1 cellular context compared by ENCODE assay signal in the genomic region with DNA sequence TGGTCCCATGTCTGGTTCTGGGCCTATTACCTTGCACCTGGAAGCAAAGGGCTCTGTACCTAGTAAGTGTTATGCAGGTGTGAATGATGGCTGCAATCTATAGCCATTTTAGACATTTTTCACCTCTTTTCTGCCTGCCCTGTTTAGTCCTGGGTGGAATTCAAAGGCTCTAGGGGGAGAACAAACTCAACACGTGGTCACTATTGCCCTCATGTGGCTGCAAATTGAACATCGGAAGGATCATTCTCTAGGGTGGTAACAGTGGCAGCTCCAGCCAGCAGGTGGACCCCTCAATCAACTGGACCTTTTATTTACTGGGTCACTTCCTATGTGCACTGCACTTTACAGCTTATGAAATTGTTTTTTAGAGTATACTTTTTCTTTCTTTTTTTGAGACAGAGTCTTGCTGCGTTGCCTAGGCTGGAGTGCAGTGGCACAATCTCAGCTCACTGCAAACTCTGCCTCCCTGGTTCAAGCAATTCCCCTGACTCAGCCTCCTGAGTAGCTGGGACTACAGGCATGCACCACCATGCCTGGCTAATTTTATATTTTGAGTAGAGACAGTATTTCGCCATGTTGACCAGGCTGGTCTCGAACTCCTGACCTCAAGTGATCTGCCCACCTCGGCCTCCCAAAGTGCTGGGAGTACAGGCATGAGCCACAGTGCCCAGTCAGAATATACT.
TF ChIP-seq lines count a peak whose summit lies in the region.
"Not testable (repeated sequence)": the region's sequence is repeated elsewhere in the genome, so short reads cannot be mapped to it uniquely, and the experiment has no call there.

No MANE protein-coding gene starts in this region.

TF ChIP-seq in HepG2, 621 proteins besides CTCF, POLR2A, EP300 and RAD21 (continues in another document):
- peak; percentile 87 for TF ChIP-seq TEAD3 (CRISPR knock-in tag; optimal IDR thresholded peaks at IDR 0.05; ENCODE audit: borderline replicate concordance)
- peak; percentile 87 for TF ChIP-seq KDM3A (CRISPR knock-in tag; IDR thresholded peaks at IDR 0.05; ENCODE audit: low read depth)
- TF ChIP-seq, protein P1, sequence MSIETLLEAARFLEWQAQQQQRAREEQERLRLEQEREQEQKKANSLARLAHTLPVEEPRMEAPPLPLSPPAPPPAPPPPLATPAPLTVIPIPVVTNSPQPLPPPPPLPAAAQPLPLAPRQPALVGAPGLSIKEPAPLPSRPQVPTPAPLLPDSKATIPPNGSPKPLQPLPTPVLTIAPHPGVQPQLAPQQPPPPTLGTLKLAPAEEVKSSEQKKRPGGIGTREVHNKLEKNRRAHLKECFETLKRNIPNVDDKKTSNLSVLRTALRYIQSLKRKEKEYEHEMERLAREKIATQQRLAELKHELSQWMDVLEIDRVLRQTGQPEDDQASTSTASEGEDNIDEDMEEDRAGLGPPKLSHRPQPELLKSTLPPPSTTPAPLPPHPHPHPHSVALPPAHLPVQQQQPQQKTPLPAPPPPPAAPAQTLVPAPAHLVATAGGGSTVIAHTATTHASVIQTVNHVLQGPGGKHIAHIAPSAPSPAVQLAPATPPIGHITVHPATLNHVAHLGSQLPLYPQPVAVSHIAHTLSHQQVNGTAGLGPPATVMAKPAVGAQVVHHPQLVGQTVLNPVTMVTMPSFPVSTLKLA (IDR thresholded peaks at IDR 0.05), result peak; percentile 95
- TF ChIP-seq, protein P2, sequence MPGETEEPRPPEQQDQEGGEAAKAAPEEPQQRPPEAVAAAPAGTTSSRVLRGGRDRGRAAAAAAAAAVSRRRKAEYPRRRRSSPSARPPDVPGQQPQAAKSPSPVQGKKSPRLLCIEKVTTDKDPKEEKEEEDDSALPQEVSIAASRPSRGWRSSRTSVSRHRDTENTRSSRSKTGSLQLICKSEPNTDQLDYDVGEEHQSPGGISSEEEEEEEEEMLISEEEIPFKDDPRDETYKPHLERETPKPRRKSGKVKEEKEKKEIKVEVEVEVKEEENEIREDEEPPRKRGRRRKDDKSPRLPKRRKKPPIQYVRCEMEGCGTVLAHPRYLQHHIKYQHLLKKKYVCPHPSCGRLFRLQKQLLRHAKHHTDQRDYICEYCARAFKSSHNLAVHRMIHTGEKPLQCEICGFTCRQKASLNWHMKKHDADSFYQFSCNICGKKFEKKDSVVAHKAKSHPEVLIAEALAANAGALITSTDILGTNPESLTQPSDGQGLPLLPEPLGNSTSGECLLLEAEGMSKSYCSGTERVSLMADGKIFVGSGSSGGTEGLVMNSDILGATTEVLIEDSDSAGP (CRISPR knock-in tag; IDR thresholded peaks at IDR 0.05; ENCODE audit: borderline replicate concordance), result peak; percentile 24; the same call in 1 of the 2 replicates
- peak; percentile 44 for TF ChIP-seq ZFX (CRISPR knock-in tag; IDR thresholded peaks at IDR 0.05; ENCODE audit: low read depth)
- peak; percentile 70; the same call in 1 of the 2 replicates for TF ChIP-seq FOXK1 (CRISPR knock-in tag; IDR thresholded peaks at IDR 0.05; ENCODE audit: borderline replicate concordance, low read depth)
- peak; percentile 80; the same call in 1 of the 2 replicates for TF ChIP-seq CBX5 (CRISPR knock-in tag; IDR thresholded peaks at IDR 0.05; ENCODE audit: borderline replicate concordance)
- 0 out of 2 replicates have a peak, but pooled peaks have one; percentile 12 for TF ChIP-seq BHLHE40 (IDR thresholded peaks at IDR 0.05; ENCODE audit: low read length)
- peak; percentile 87; the same call in 1 of the 2 replicates for TF ChIP-seq ZNF331 (CRISPR knock-in tag; IDR thresholded peaks at IDR 0.05)
- peak; percentile 65; the same call in 1 of the 2 replicates for TF ChIP-seq SIX4 (CRISPR knock-in tag; IDR thresholded peaks at IDR 0.05)
- TF ChIP-seq ZNF224 (CRISPR knock-in tag; IDR thresholded peaks at IDR 0.05), result 0 out of 2 replicates have a peak, but pooled peaks have one; percentile 3
- peak; percentile 34; the same call in 1 of the 2 replicates for TF ChIP-seq NFKBIZ (CRISPR knock-in tag; IDR thresholded peaks at IDR 0.05)
- peak; percentile 75; the same call in 1 of the 2 replicates for TF ChIP-seq ZNF614 (CRISPR knock-in tag; IDR thresholded peaks at IDR 0.05; ENCODE audit: borderline replicate concordance)
- TF ChIP-seq LCORL, SOX13 (IDR thresholded peaks at IDR 0.05): not testable (repeated sequence)
- TF ChIP-seq LCORL (CRISPR knock-in tag; IDR thresholded peaks at IDR 0.05), result peak; percentile 73
- TF ChIP-seq, protein P3, sequence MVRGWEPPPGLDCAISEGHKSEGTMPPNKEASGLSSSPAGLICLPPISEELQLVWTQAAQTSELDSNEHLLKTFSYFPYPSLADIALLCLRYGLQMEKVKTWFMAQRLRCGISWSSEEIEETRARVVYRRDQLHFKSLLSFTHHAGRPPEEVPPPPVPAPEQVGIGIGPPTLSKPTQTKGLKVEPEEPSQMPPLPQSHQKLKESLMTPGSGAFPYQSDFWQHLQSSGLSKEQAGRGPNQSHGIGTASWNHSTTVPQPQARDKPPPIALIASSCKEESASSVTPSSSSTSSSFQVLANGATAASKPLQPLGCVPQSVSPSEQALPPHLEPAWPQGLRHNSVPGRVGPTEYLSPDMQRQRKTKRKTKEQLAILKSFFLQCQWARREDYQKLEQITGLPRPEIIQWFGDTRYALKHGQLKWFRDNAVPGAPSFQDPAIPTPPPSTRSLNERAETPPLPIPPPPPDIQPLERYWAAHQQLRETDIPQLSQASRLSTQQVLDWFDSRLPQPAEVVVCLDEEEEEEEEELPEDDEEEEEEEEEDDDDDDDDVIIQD (CRISPR knock-in tag; IDR thresholded peaks at IDR 0.05; ENCODE audit: low read depth), result peak; percentile 71; the same call in 1 of the 2 replicates
- TF ChIP-seq RFX3 (CRISPR knock-in tag; IDR thresholded peaks at IDR 0.05), result 0 out of 2 replicates have a peak, but pooled peaks have one; percentile 40
- peak; percentile 72; the same call in 1 of the 2 replicates for TF ChIP-seq RFXANK (CRISPR knock-in tag; IDR thresholded peaks at IDR 0.05)
- peak; percentile 58; the same call in 1 of the 2 replicates for TF ChIP-seq ZNF746 (CRISPR knock-in tag; IDR thresholded peaks at IDR 0.05)
- 0 out of 2 replicates have a peak, but pooled peaks have one; percentile 23 for TF ChIP-seq ZNF335 (CRISPR knock-in tag; IDR thresholded peaks at IDR 0.05)
- 0 out of 2 replicates have a peak, but pooled peaks have one; percentile 43 for TF ChIP-seq ZNF792 (CRISPR knock-in tag; IDR thresholded peaks at IDR 0.05)
- peak; percentile 68; the same call in 1 of the 2 replicates for TF ChIP-seq ZNF556 (CRISPR knock-in tag; IDR thresholded peaks at IDR 0.05; ENCODE audit: borderline replicate concordance)
- peak; percentile 41; the same call in 1 of the 2 replicates for TF ChIP-seq ZNF605 (CRISPR knock-in tag; IDR thresholded peaks at IDR 0.05)
- 0 out of 4 replicates have a peak, but pooled peaks of 1 of the 2 experiments have one; percentile 38 for TF ChIP-seq SOX13 (CRISPR knock-in tag; conservative IDR thresholded peaks at IDR 0.05 in 1 of 2, IDR thresholded peaks at IDR 0.05 in 1 of 2)
- TF ChIP-seq YEATS2 (CRISPR knock-in tag; IDR thresholded peaks at IDR 0.05; ENCODE audit: borderline replicate concordance), result peak; percentile 73; the same call in 1 of the 2 replicates
- TF ChIP-seq FOXC1 (CRISPR knock-in tag; IDR thresholded peaks at IDR 0.05; ENCODE audit: borderline replicate concordance), result peak; percentile 56; the same call in 1 of the 2 replicates
- TF ChIP-seq NCOA1 (CRISPR knock-in tag; IDR thresholded peaks at IDR 0.05), result 0 out of 2 replicates have a peak, but pooled peaks have one; percentile 23
- TF ChIP-seq ZNF607 (CRISPR knock-in tag; IDR thresholded peaks at IDR 0.05; ENCODE audit: borderline replicate concordance), result 0 out of 2 replicates have a peak, but pooled peaks have one; percentile 25
- peak; percentile 52; the same call in 1 of the 2 replicates for TF ChIP-seq ZNF205 (CRISPR knock-in tag; IDR thresholded peaks at IDR 0.05)
- TF ChIP-seq ZNF33B (CRISPR knock-in tag; IDR thresholded peaks at IDR 0.05), result peak; percentile 68; the same call in 1 of the 2 replicates
- TF ChIP-seq, protein P4, sequence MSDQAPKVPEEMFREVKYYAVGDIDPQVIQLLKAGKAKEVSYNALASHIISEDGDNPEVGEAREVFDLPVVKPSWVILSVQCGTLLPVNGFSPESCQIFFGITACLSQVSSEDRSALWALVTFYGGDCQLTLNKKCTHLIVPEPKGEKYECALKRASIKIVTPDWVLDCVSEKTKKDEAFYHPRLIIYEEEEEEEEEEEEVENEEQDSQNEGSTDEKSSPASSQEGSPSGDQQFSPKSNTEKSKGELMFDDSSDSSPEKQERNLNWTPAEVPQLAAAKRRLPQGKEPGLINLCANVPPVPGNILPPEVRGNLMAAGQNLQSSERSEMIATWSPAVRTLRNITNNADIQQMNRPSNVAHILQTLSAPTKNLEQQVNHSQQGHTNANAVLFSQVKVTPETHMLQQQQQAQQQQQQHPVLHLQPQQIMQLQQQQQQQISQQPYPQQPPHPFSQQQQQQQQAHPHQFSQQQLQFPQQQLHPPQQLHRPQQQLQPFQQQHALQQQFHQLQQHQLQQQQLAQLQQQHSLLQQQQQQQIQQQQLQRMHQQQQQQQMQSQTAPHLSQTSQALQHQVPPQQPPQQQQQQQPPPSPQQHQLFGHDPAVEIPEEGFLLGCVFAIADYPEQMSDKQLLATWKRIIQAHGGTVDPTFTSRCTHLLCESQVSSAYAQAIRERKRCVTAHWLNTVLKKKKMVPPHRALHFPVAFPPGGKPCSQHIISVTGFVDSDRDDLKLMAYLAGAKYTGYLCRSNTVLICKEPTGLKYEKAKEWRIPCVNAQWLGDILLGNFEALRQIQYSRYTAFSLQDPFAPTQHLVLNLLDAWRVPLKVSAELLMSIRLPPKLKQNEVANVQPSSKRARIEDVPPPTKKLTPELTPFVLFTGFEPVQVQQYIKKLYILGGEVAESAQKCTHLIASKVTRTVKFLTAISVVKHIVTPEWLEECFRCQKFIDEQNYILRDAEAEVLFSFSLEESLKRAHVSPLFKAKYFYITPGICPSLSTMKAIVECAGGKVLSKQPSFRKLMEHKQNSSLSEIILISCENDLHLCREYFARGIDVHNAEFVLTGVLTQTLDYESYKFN (CRISPR knock-in tag; conservative IDR thresholded peaks at IDR 0.05), result 0 out of 2 replicates have a peak, but pooled peaks have one; percentile 24
- peak; percentile 79 for TF ChIP-seq KLF6 (CRISPR knock-in tag; IDR thresholded peaks at IDR 0.05)
- TF ChIP-seq KAT8 (CRISPR knock-in tag; IDR thresholded peaks at IDR 0.05), result peak; percentile 74
- TF ChIP-seq STAT5B (CRISPR knock-in tag; IDR thresholded peaks at IDR 0.05), result 0 out of 2 replicates have a peak, but pooled peaks have one; percentile 23
- TF ChIP-seq, protein P5, sequence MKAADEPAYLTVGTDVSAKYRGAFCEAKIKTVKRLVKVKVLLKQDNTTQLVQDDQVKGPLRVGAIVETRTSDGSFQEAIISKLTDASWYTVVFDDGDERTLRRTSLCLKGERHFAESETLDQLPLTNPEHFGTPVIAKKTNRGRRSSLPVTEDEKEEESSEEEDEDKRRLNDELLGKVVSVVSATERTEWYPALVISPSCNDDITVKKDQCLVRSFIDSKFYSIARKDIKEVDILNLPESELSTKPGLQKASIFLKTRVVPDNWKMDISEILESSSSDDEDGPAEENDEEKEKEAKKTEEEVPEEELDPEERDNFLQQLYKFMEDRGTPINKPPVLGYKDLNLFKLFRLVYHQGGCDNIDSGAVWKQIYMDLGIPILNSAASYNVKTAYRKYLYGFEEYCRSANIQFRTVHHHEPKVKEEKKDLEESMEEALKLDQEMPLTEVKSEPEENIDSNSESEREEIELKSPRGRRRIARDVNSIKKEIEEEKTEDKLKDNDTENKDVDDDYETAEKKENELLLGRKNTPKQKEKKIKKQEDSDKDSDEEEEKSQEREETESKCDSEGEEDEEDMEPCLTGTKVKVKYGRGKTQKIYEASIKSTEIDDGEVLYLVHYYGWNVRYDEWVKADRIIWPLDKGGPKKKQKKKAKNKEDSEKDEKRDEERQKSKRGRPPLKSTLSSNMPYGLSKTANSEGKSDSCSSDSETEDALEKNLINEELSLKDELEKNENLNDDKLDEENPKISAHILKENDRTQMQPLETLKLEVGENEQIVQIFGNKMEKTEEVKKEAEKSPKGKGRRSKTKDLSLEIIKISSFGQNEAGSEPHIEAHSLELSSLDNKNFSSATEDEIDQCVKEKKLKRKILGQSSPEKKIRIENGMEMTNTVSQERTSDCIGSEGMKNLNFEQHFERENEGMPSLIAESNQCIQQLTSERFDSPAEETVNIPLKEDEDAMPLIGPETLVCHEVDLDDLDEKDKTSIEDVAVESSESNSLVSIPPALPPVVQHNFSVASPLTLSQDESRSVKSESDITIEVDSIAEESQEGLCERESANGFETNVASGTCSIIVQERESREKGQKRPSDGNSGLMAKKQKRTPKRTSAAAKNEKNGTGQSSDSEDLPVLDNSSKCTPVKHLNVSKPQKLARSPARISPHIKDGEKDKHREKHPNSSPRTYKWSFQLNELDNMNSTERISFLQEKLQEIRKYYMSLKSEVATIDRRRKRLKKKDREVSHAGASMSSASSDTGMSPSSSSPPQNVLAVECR (CRISPR knock-in tag; IDR thresholded peaks at IDR 0.05; ENCODE audit: borderline replicate concordance), result peak; percentile 45; the same call in 1 of the 2 replicates
- TF ChIP-seq, protein P6, sequence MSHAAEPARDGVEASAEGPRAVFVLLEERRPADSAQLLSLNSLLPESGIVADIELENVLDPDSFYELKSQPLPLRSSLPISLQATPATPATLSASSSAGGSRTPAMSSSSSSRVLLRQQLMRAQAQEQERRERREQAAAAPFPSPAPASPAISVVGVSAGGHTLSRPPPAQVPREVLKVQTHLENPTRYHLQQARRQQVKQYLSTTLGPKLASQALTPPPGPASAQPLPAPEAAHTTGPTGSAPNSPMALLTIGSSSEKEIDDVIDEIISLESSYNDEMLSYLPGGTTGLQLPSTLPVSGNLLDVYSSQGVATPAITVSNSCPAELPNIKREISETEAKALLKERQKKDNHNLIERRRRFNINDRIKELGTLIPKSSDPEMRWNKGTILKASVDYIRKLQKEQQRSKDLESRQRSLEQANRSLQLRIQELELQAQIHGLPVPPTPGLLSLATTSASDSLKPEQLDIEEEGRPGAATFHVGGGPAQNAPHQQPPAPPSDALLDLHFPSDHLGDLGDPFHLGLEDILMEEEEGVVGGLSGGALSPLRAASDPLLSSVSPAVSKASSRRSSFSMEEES (CRISPR knock-in tag; IDR thresholded peaks at IDR 0.05), result peak; percentile 62; the same call in 1 of the 2 replicates
- peak; percentile 100 for TF ChIP-seq STAG1 (CRISPR knock-in tag; IDR thresholded peaks at IDR 0.05)
- peak; percentile 60; the same call in 1 of the 2 replicates for TF ChIP-seq ZNF501 (CRISPR knock-in tag; IDR thresholded peaks at IDR 0.05)
- TF ChIP-seq ZMYM2 (CRISPR knock-in tag; IDR thresholded peaks at IDR 0.05), result peak; percentile 18; the same call in 1 of the 2 replicates
- TF ChIP-seq ZNF547 (CRISPR knock-in tag; IDR thresholded peaks at IDR 0.05), result peak; percentile 54; the same call in 1 of the 2 replicates
- TF ChIP-seq RFXAP (CRISPR knock-in tag; IDR thresholded peaks at IDR 0.05; ENCODE audit: borderline replicate concordance), result peak; percentile 58; the same call in 1 of the 2 replicates
- TF ChIP-seq HOXA5 (CRISPR knock-in tag; IDR thresholded peaks at IDR 0.05), result peak; percentile 82; the same call in 1 of the 2 replicates
- peak; percentile 91 for TF ChIP-seq MXD4 (CRISPR knock-in tag; IDR thresholded peaks at IDR 0.05)
- TF ChIP-seq, protein P7, sequence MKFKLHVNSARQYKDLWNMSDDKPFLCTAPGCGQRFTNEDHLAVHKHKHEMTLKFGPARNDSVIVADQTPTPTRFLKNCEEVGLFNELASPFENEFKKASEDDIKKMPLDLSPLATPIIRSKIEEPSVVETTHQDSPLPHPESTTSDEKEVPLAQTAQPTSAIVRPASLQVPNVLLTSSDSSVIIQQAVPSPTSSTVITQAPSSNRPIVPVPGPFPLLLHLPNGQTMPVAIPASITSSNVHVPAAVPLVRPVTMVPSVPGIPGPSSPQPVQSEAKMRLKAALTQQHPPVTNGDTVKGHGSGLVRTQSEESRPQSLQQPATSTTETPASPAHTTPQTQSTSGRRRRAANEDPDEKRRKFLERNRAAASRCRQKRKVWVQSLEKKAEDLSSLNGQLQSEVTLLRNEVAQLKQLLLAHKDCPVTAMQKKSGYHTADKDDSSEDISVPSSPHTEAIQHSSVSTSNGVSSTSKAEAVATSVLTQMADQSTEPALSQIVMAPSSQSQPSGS (CRISPR knock-in tag; IDR thresholded peaks at IDR 0.05), result 0 out of 2 replicates have a peak, but pooled peaks have one; percentile 53
